In genomic region chr2:218957685-218958084, GRCh38 we compare ENCODE assay signal across 23 cellular contexts. TPM values are rescaled to one million over a fixed set of nuclear protein-coding genes. Genes with fewer than 3 reads are reported as not detected.
"Had no signal": no experiment of that assay in that cellular context is flagged by ENCODE, and none has a peak within 500 bp of the region (broad histone marks: within the 10 kb centered on the region; RNA-seq: fewer than 3 reads in every experiment).

No MANE protein-coding gene starts in this region.

- ATAC-seq: activated naive CD4-positive, alpha-beta T cell treated with anti-CD3 and anti-CD28 coated beads, Interleukin-2, amount 50 U/mL, for 72 hours; foreskin keratinocyte; left colon; SK-N-SH treated with all-trans-retinoic acid at 6 μM for 48 hours; T-cell had no signal

- H3K9me3 Mint-ChIP-seq: activated naive CD4-positive, alpha-beta T cell treated with anti-CD3 and anti-CD28 coated beads, Interleukin-2, amount 50 U/mL, for 72 hours; T-cell had no signal

- H3K9me3 ChIP-seq: adrenal gland, thyroid gland had no signal

- H3K27ac ChIP-seq: adrenal gland, foreskin keratinocyte, thyroid gland had no signal

- DNase-seq: activated CD4-positive, alpha-beta T cell treated with anti-CD3 and anti-CD28 coated beads for 1 hour; activated gamma-delta T cell; adrenal gland; hippocampal formation; left colon; posterior cingulate gyrus; retina; stimulated activated CD4-positive, alpha-beta T cell treated with anti-CD3 and anti-CD28 coated beads, Interleukin-12 subunit alpha, Interleukin-12 subunit beta, amount 100 ng/mL, for 4 hours; stimulated activated CD4-positive, alpha-beta T cell treated with anti-CD3 and anti-CD28 coated beads, Interleukin-1b, Interleukin-23, amount 100 ng/mL, for 48 hours; stimulated activated CD8-positive, alpha-beta memory T cell treated with anti-CD3 and anti-CD28 coated beads, Interleukin-4, amount 100 ng/mL, for 48 hours; stimulated activated naive CD4-positive, alpha-beta T cell; T-cell; thyroid gland had no signal

- H3K36me3 ChIP-seq: adrenal gland, thyroid gland had no signal

- H3K4me3 ChIP-seq: adrenal gland, lung, thyroid gland had no signal

- H3K27ac Mint-ChIP-seq: activated naive CD4-positive, alpha-beta T cell treated with anti-CD3 and anti-CD28 coated beads, Interleukin-2, amount 50 U/mL, for 72 hours; T-cell had no signal

- FAIRE-seq: colon, islet of Langerhans had no signal

- H3K36me3 Mint-ChIP-seq: activated naive CD4-positive, alpha-beta T cell treated with anti-CD3 and anti-CD28 coated beads, Interleukin-2, amount 50 U/mL, for 72 hours; T-cell had no signal

- H3K4me1 ChIP-seq: foreskin keratinocyte had no signal

RNA-seq across cellular contexts. Expression of gene CDK5R2, which starts 1.8 kb away (rescaled TPM):
- total RNA-seq: activated naive CD4-positive, alpha-beta T cell treated with anti-CD3 and anti-CD28 coated beads, Interleukin-2, amount 50 U/mL, for 72 hours; epithelial cell of proximal tubule; foreskin keratinocyte; T-cell had no signal

RNA-seq across cellular contexts. Expression of gene FEV, which starts 27.3 kb away (rescaled TPM):
- total RNA-seq: activated naive CD4-positive, alpha-beta T cell treated with anti-CD3 and anti-CD28 coated beads, Interleukin-2, amount 50 U/mL, for 72 hours; epithelial cell of proximal tubule; fibroblast of lung; foreskin keratinocyte; lung; myocyte; T-cell; thyroid gland; urinary bladder had no signal
- polyA plus RNA-seq: fibroblast of lung, foreskin keratinocyte, lung, urinary bladder had no signal

RNA-seq across cellular contexts. Expression of gene CRYBA2, which starts 35.5 kb away (rescaled TPM):
- total RNA-seq: activated naive CD4-positive, alpha-beta T cell treated with anti-CD3 and anti-CD28 coated beads, Interleukin-2, amount 50 U/mL, for 72 hours; epithelial cell of proximal tubule; fibroblast of lung; foreskin keratinocyte; lung; myocyte; T-cell; thyroid gland; urinary bladder had no signal
- polyA plus RNA-seq: fibroblast of lung, foreskin keratinocyte, urinary bladder had no signal
